ENCODE assay signal across 2 cellular contexts in genomic region chr5:73131711-73132428, GRCh38.
TF ChIP-seq lines count a peak whose summit lies in the region.

No MANE protein-coding gene starts in this region.

TF ChIP-seq in SK-N-SH, 30 proteins besides CTCF, POLR2A, EP300 and RAD21:
- TF ChIP-seq ZBTB33 (IDR thresholded peaks at IDR 0.05; ENCODE audit: borderline replicate concordance, low read depth): no peak
- TF ChIP-seq, protein P1, sequence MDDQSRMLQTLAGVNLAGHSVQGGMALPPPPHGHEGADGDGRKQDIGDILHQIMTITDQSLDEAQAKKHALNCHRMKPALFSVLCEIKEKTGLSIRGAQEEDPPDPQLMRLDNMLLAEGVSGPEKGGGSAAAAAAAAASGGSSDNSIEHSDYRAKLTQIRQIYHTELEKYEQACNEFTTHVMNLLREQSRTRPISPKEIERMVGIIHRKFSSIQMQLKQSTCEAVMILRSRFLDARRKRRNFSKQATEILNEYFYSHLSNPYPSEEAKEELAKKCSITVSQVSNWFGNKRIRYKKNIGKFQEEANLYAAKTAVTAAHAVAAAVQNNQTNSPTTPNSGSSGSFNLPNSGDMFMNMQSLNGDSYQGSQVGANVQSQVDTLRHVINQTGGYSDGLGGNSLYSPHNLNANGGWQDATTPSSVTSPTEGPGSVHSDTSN (IDR thresholded peaks at IDR 0.05): no peak
- TF ChIP-seq, protein P2, sequence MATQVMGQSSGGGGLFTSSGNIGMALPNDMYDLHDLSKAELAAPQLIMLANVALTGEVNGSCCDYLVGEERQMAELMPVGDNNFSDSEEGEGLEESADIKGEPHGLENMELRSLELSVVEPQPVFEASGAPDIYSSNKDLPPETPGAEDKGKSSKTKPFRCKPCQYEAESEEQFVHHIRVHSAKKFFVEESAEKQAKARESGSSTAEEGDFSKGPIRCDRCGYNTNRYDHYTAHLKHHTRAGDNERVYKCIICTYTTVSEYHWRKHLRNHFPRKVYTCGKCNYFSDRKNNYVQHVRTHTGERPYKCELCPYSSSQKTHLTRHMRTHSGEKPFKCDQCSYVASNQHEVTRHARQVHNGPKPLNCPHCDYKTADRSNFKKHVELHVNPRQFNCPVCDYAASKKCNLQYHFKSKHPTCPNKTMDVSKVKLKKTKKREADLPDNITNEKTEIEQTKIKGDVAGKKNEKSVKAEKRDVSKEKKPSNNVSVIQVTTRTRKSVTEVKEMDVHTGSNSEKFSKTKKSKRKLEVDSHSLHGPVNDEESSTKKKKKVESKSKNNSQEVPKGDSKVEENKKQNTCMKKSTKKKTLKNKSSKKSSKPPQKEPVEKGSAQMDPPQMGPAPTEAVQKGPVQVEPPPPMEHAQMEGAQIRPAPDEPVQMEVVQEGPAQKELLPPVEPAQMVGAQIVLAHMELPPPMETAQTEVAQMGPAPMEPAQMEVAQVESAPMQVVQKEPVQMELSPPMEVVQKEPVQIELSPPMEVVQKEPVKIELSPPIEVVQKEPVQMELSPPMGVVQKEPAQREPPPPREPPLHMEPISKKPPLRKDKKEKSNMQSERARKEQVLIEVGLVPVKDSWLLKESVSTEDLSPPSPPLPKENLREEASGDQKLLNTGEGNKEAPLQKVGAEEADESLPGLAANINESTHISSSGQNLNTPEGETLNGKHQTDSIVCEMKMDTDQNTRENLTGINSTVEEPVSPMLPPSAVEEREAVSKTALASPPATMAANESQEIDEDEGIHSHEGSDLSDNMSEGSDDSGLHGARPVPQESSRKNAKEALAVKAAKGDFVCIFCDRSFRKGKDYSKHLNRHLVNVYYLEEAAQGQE (IDR thresholded peaks at IDR 0.05; ENCODE audit: low read depth, low read length): 0 out of 2 replicates have a peak, but pooled peaks have one; percentile 47
- TF ChIP-seq MAX (IDR thresholded peaks at IDR 0.05; ENCODE audit: low read depth): no peak

TF ChIP-seq in SK-N-SH treated with all-trans-retinoic acid at 6 μM for 48 hours, 23 proteins besides CTCF, POLR2A, EP300 and RAD21 (continued from another document):
- TF ChIP-seq, protein P3, sequence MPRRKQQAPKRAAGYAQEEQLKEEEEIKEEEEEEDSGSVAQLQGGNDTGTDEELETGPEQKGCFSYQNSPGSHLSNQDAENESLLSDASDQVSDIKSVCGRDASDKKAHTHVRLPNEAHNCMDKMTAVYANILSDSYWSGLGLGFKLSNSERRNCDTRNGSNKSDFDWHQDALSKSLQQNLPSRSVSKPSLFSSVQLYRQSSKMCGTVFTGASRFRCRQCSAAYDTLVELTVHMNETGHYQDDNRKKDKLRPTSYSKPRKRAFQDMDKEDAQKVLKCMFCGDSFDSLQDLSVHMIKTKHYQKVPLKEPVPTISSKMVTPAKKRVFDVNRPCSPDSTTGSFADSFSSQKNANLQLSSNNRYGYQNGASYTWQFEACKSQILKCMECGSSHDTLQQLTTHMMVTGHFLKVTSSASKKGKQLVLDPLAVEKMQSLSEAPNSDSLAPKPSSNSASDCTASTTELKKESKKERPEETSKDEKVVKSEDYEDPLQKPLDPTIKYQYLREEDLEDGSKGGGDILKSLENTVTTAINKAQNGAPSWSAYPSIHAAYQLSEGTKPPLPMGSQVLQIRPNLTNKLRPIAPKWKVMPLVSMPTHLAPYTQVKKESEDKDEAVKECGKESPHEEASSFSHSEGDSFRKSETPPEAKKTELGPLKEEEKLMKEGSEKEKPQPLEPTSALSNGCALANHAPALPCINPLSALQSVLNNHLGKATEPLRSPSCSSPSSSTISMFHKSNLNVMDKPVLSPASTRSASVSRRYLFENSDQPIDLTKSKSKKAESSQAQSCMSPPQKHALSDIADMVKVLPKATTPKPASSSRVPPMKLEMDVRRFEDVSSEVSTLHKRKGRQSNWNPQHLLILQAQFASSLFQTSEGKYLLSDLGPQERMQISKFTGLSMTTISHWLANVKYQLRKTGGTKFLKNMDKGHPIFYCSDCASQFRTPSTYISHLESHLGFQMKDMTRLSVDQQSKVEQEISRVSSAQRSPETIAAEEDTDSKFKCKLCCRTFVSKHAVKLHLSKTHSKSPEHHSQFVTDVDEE (CRISPR knock-in tag; IDR thresholded peaks at IDR 0.05): no peak
- TF ChIP-seq CSRNP3 (CRISPR knock-in tag; IDR thresholded peaks at IDR 0.05) (no peak), ARNTL (CRISPR knock-in tag; IDR thresholded peaks at IDR 0.05; ENCODE audit: borderline replicate concordance, low read depth) (no peak), TOX (CRISPR knock-in tag; IDR thresholded peaks at IDR 0.05; ENCODE audit: borderline replicate concordance) (no peak), PATZ1 (CRISPR knock-in tag; IDR thresholded peaks at IDR 0.05; ENCODE audit: borderline replicate concordance) (no peak), ZC3H10 (CRISPR knock-in tag; IDR thresholded peaks at IDR 0.05) (no peak), RARB (CRISPR knock-in tag; IDR thresholded peaks at IDR 0.05) (no peak), ZNF565 (CRISPR knock-in tag; conservative IDR thresholded peaks at IDR 0.05; ENCODE audit: low read depth) (no peak), ISL1 (CRISPR knock-in tag; IDR thresholded peaks at IDR 0.05) (no peak), ZNF70 (CRISPR knock-in tag; IDR thresholded peaks at IDR 0.05) (no peak), GLIS3 (CRISPR knock-in tag; IDR thresholded peaks at IDR 0.05) (no peak), SNAI2 (CRISPR knock-in tag; IDR thresholded peaks at IDR 0.05) (no peak), CSDC2 (CRISPR knock-in tag; IDR thresholded peaks at IDR 0.05) (no peak)
TF ChIP-seq in SK-N-SH treated with all-trans-retinoic acid at 6 μM for 48 hours: peak in this region for 0.
